Comparison of ENCODE assay signal across 17 cellular contexts in genomic region chr12:42804928-42805327, GRCh38.
A peak's percentile ranks its signal among the peaks of the same experiment; 100 is the strongest.
DNase-seq lines count a peak whose midpoint lies in the region; FAIRE-seq and TF ChIP-seq lines count a peak whose summit lies in the region.
"Had no signal": no experiment of that assay in that cellular context is flagged by ENCODE, and none has a peak within 500 bp of the region (broad histone marks: within the 10 kb centered on the region; RNA-seq: fewer than 3 reads in every experiment).

No MANE protein-coding gene starts in this region.

- H3K23ac ChIP-seq in mesendoderm (ENCODE audit: low read length), result no peak overlapping the region

- H2BK120ac ChIP-seq in mesendoderm (ENCODE audit: low read depth, low read length), result peak overlapping the region; percentile 61

- peak overlapping the region; percentile 89 for H2BK5ac ChIP-seq in mesendoderm (ENCODE audit: low read length)

- H3K4me1 ChIP-seq in mesendoderm (ENCODE audit: control insufficient read depth, low read depth, low read length) (peaks cover 19% of the 10 kb centered on the region), SK-N-SH (ENCODE audit: control insufficient read depth in 1 of 2, insufficient read depth in 2 of 2, low read depth in 1 of 2, low read length in 1 of 2) (no peaks in the 10 kb centered on the region; a peak in 1 of 4 replicates)
- H3K4me1 ChIP-seq in effector memory CD4-positive, alpha-beta T cell (ENCODE audit: control insufficient read depth, insufficient read depth, low read length, poor library complexity, severe bottlenecking), result no peaks in the 10 kb centered on the region

- H3K9ac ChIP-seq in mesendoderm (ENCODE audit: low read length) (no peak overlapping the region), SK-N-SH (no peak overlapping the region)

- no peak for FAIRE-seq in bronchial epithelial cell (lab: Jason Lieb, UNC)

- H3K27ac ChIP-seq in mesendoderm (ENCODE audit: low read depth, low read length), result no peak overlapping the region
- no peak overlapping the region for H3K27ac ChIP-seq in SK-N-SH (ENCODE audit: low read depth in 2 of 2, low read length in 1 of 2)
- H3K27ac ChIP-seq in effector memory CD4-positive, alpha-beta T cell (ENCODE audit: insufficient read depth, low read length, poor library complexity, severe bottlenecking), result no peak overlapping the region
- H3K27ac ChIP-seq: SJCRH30 had no signal

- H3K9me3 ChIP-seq in SK-N-SH, result no peaks in the 10 kb centered on the region
- H3K9me3 ChIP-seq in effector memory CD4-positive, alpha-beta T cell (ENCODE audit: control insufficient read depth, low read length), result no peaks in the 10 kb centered on the region

- no peak overlapping the region for H2AFZ ChIP-seq in SK-N-SH (ENCODE audit: low read depth)

- H2AK5ac ChIP-seq in mesendoderm (ENCODE audit: low read length), result peak overlapping the region; percentile 41

- H3K56ac ChIP-seq in mesendoderm (ENCODE audit: low read length), result peak overlapping the region; percentile 71

- H3K4me2 ChIP-seq in mesendoderm (ENCODE audit: low read length), result no peak overlapping the region
- no peak overlapping the region for H3K4me2 ChIP-seq in SK-N-SH

- H3K79me1 ChIP-seq in mesendoderm (ENCODE audit: low read length), result no peaks in the 10 kb centered on the region

- H3K4me3 ChIP-seq in H7 (ENCODE audit: insufficient read depth, low read depth, low read length), result no peak overlapping the region
- no peak overlapping the region for H3K4me3 ChIP-seq in bronchial epithelial cell (ENCODE audit: low read depth, low read length)
- no peak overlapping the region for H3K4me3 ChIP-seq in mesendoderm (ENCODE audit: low read length)
- no peak overlapping the region for H3K4me3 ChIP-seq in SK-N-SH (ENCODE audit: low read depth in 2 of 2, low read length in 1 of 2)
- H3K4me3 ChIP-seq in effector memory CD4-positive, alpha-beta T cell (ENCODE audit: insufficient read depth, low read depth, low read length, poor library complexity, severe bottlenecking), result no peak overlapping the region
- H3K4me3 ChIP-seq: SJCRH30 had no signal

- WGBS in mesendoderm (ENCODE audit: extremely low coverage, insufficient coverage, low lambda C conversion rate), result no CpG with 5 or more reads among the region's 2 CpGs
- WGBS in SK-N-SH (ENCODE audit: low lambda C conversion rate), result 36% methylated on average over 2 of the region's 2 CpGs

- H3F3A ChIP-seq in SK-N-SH (replicated peaks; ENCODE audit: insufficient read depth), result no peaks in the 10 kb centered on the region

- H4K8ac ChIP-seq in mesendoderm (ENCODE audit: low read depth, low read length), result no peak overlapping the region

- TF ChIP-seq CTCF in bronchial epithelial cell (IDR thresholded peaks at IDR 0.05; ENCODE audit: insufficient read depth, low read length, severe bottlenecking), result peak; percentile 19
- TF ChIP-seq CTCF in SK-N-SH (IDR thresholded peaks at IDR 0.05), result no peak

- H3K18ac ChIP-seq in mesendoderm (ENCODE audit: low read length), result peak overlapping the region; percentile 78

- POLR2A ChIA-PET in SK-N-SH (lab: Yijun Ruan, JAX), result no interaction called here

- H4K5ac ChIP-seq in mesendoderm (ENCODE audit: low read length), result no peak overlapping the region

- CTCF ChIA-PET in SK-N-SH (lab: Yijun Ruan, JAX), result no interaction called here

- H2BK15ac ChIP-seq in mesendoderm (replicated peaks; ENCODE audit: low read depth), result no peak overlapping the region

- TF ChIP-seq RAD21 in Ishikawa (IDR thresholded peaks at IDR 0.05; ENCODE audit: low read depth) (peak; percentile 33; the same call in 1 of the 2 replicates), SK-N-SH (IDR thresholded peaks at IDR 0.05; ENCODE audit: low read length) (no peak)

- DNase-seq in H7 (peak; percentile 32), bronchial epithelial cell (ENCODE audit: low read depth) (peak; percentile 19), mesendoderm (peak; percentile 67), T-helper 1 cell (no peak), SK-N-SH (no peak)
- no peak for DNase-seq in effector memory CD4-positive, alpha-beta T cell
- DNase-seq: ACHN; Calu3; CD4-positive, CD25-positive, alpha-beta regulatory T cell; HCEC 1CT; KBM-7; NCI-H1417; NCI-H2029; NCI-H2171 treated with DMSO at 0.1 percent for 48 hours; NCI-H510A; SJCRH30 had no signal

- H3K27me3 ChIP-seq in H7 (ENCODE audit: control insufficient read depth, insufficient read depth, low read length) (no peaks in the 10 kb centered on the region), bronchial epithelial cell (ENCODE audit: control insufficient read depth, insufficient read depth, low read length) (no peaks in the 10 kb centered on the region), mesendoderm (ENCODE audit: insufficient read depth, low read length, poor library complexity) (no peaks in the 10 kb centered on the region), SK-N-SH (ENCODE audit: insufficient read depth) (no peaks in the 10 kb centered on the region)
- no peaks in the 10 kb centered on the region for H3K27me3 ChIP-seq in effector memory CD4-positive, alpha-beta T cell (replicated peaks; ENCODE audit: control insufficient read depth, insufficient read depth, low read length, poor library complexity, severe bottlenecking)
- H3K27me3 ChIP-seq: SJCRH30 had no signal

- no peaks in the 10 kb centered on the region for H4K20me1 ChIP-seq in SK-N-SH (ENCODE audit: insufficient read depth)

- peak overlapping the region; percentile 88 for H3K4ac ChIP-seq in mesendoderm (ENCODE audit: low read depth, low read length)

- H3K36me3 ChIP-seq in H7 (replicated peaks; ENCODE audit: control insufficient read depth, insufficient read depth, low read length) (no peaks in the 10 kb centered on the region), bronchial epithelial cell (ENCODE audit: control insufficient read depth, insufficient read depth, low read length) (no peaks in the 10 kb centered on the region), mesendoderm (ENCODE audit: control insufficient read depth, insufficient read depth, low read length) (no peaks in the 10 kb centered on the region), SK-N-SH (replicated peaks in 1 of 2; ENCODE audit: control insufficient read depth in 1 of 2, insufficient read depth in 2 of 2, low read length in 1 of 2) (no peaks in the 10 kb centered on the region)
- no peaks in the 10 kb centered on the region for H3K36me3 ChIP-seq in effector memory CD4-positive, alpha-beta T cell (ENCODE audit: control insufficient read depth, insufficient read depth, low read length)
- H3K36me3 ChIP-seq: SJCRH30 had no signal

- no peak for TF ChIP-seq EP300 in Ishikawa (IDR thresholded peaks at IDR 0.05; ENCODE audit: borderline replicate concordance)
- no peak for TF ChIP-seq EP300 in SK-N-SH (IDR thresholded peaks at IDR 0.05; ENCODE audit: borderline replicate concordance in 1 of 2, low read depth in 1 of 2, low read length in 1 of 2)

- no peaks in the 10 kb centered on the region for H3K79me2 ChIP-seq in mesendoderm (ENCODE audit: control insufficient read depth, insufficient read depth, low read length)
- H3K79me2 ChIP-seq in SK-N-SH (ENCODE audit: insufficient read depth), result no peaks in the 10 kb centered on the region

- H3K9me2 ChIP-seq in SK-N-SH, result no peaks in the 10 kb centered on the region

TF ChIP-seq in Ishikawa, 13 proteins besides CTCF, POLR2A, EP300 and RAD21 (continues in another document):
- no peak for TF ChIP-seq REST (IDR thresholded peaks at IDR 0.05; ENCODE audit: low read depth)

TF ChIP-seq in SK-N-SH, 30 proteins besides CTCF, POLR2A, EP300 and RAD21 (continues in another document):
- TF ChIP-seq JUND (IDR thresholded peaks at IDR 0.05), result no peak
- TF ChIP-seq YY1 (IDR thresholded peaks at IDR 0.05; ENCODE audit: low read depth), result no peak
- no peak for TF ChIP-seq TCF12 (IDR thresholded peaks at IDR 0.05)
- TF ChIP-seq RXRA (IDR thresholded peaks at IDR 0.05; ENCODE audit: borderline replicate concordance, low read depth), result no peak
- no peak for TF ChIP-seq ZBTB33 (IDR thresholded peaks at IDR 0.05; ENCODE audit: borderline replicate concordance, low read depth)
- TF ChIP-seq SMC3 (IDR thresholded peaks at IDR 0.05; ENCODE audit: low read depth, low read length), result no peak
- no peak for TF ChIP-seq GABPA (IDR thresholded peaks at IDR 0.05; ENCODE audit: low read depth)
- no peak for TF ChIP-seq NFIC (IDR thresholded peaks at IDR 0.05; ENCODE audit: borderline replicate concordance)
- TF ChIP-seq POLR2AphosphoS5 (IDR thresholded peaks at IDR 0.05; ENCODE audit: low read depth, low read length), result no peak
- no peak for TF ChIP-seq USF1 (IDR thresholded peaks at IDR 0.05; ENCODE audit: borderline replicate concordance, low read depth)

Comparison
In these comparisons a context has a peak if more than half of its experiments do, and no peak if none do; other contexts are left out.
1. DNase-seq: peak in H7 (single experiment), bronchial epithelial cell (single experiment) and mesendoderm (single experiment); none in T-helper 1 cell (0 of 5), SK-N-SH (single experiment) and effector memory CD4-positive, alpha-beta T cell (0 of 3).